In genomic region chr2:212548459-212548815, GRCh38 we compare ENCODE assay signal across 8 cellular contexts. TPM values are rescaled to one million over a fixed set of nuclear protein-coding genes. Genes with fewer than 3 reads are reported as not detected.
DNase-seq lines count a peak whose midpoint lies in the region; ATAC-seq, FAIRE-seq and TF ChIP-seq lines count a peak whose summit lies in the region.
"Had no signal": no experiment of that assay in that cellular context is flagged by ENCODE, and none has a peak within 500 bp of the region (broad histone marks: within the 10 kb centered on the region; RNA-seq: fewer than 3 reads in every experiment).

No MANE protein-coding gene starts in this region.

- CTCF ChIA-PET in Panc1 (lab: Charles Lee), result no interaction called here

- 3 to 27% (median 17%) methylated on average over 1 of the region's 1 CpG for WGBS in small intestine, 3 donors

- TF ChIP-seq POLR2A in H54 (IDR thresholded peaks at IDR 0.05; ENCODE audit: low read depth, low read length), result no peak

- no peaks in the 10 kb centered on the region for H3K4me1 ChIP-seq in Panc1 (ENCODE audit: control insufficient read depth, insufficient read depth, low read length)
- H3K4me1 ChIP-seq in small intestine (ENCODE audit: control insufficient read depth in 2 of 2, insufficient read depth in 1 of 2, low read depth in 1 of 2, low read length in 1 of 2), result no peaks in the 10 kb centered on the region

- no TSS peak for BruUV-seq in Panc1 (replicated peaks; lab: Mats Ljungman, UMichigan)

- no peaks in the 10 kb centered on the region for H3K9me3 ChIP-seq in Panc1 (ENCODE audit: control insufficient read depth, insufficient read depth, low read depth, low read length)
- H3K9me3 ChIP-seq in small intestine (ENCODE audit: control insufficient read depth, low read depth), result no peaks in the 10 kb centered on the region

- H3K36me3 ChIP-seq in Panc1 (ENCODE audit: control insufficient read depth, insufficient read depth, low read length) (no peaks in the 10 kb centered on the region), small intestine (ENCODE audit: control insufficient read depth in 2 of 2, insufficient read depth in 2 of 2, low read length in 2 of 2) (no peaks in the 10 kb centered on the region)

- intact Hi-C loops in Panc1 (cut with micrococcal nuclease; ENCODE audit: unreplicated experiment), result loop anchor here (5.0 to 10.0 kb wide), 2 partner anchors 404 to 801 kb away; no protein-coding TSS in a partner anchor

- ATAC-seq in Panc1, result peak; percentile 71; the same call in 1 of the 2 replicates
- ATAC-seq: naive thymus-derived CD4-positive, alpha-beta T cell had no signal

- FAIRE-seq in H54 (lab: Jason Lieb, UNC), result peak; percentile 45
- FAIRE-seq in small intestine (lab: Jason Lieb, UNC), result no peak

- H3K27me3 ChIP-seq in Panc1 (ENCODE audit: control insufficient read depth, insufficient read depth, low read length) (no peaks in the 10 kb centered on the region), small intestine (ENCODE audit: control insufficient read depth in 2 of 2, insufficient read depth in 2 of 2, low read length in 2 of 2) (no peaks in the 10 kb centered on the region)

- H3K4me3 ChIP-seq in Panc1 (ENCODE audit: low read depth in 2 of 2, low read length in 2 of 2), result no peak overlapping the region
- H3K4me3 ChIP-seq in small intestine (ENCODE audit: low read depth in 1 of 2, low read length in 2 of 2), result no peak overlapping the region

- DNase-seq in H54 (ENCODE audit: insufficient read length, low spot score), result no peak
- DNase-seq in Panc1 (ENCODE audit: low read depth, low spot score), result no peak
- DNase-seq in glomerular endothelial cell (ENCODE audit: extremely low read depth, low read depth, low spot score), result peak; percentile 34
- DNase-seq in small intestine, result peak; percentile 22
- no peak for DNase-seq in SK-N-DZ (ENCODE audit: low spot score)
- no peak for DNase-seq in activated naive CD4-positive, alpha-beta T cell (lab: John Stamatoyannopoulos, UW)
- DNase-seq in DMS79 (lab: John Stamatoyannopoulos, UW), result no peak
- DNase-seq: naive thymus-derived CD4-positive, alpha-beta T cell had no signal

- POLR2A ChIA-PET in Panc1 (lab: Charles Lee), result no interaction called here

- in situ Hi-C loops in Panc1 (cut with HindIII; ENCODE audit: low pct_unique_long_range_greater_than_20kb, low sequenced_read_pairs), result no loop called here

- H3K27ac ChIP-seq in Panc1 (ENCODE audit: low read length), result no peak overlapping the region
- no peak overlapping the region for H3K27ac ChIP-seq in small intestine (ENCODE audit: low read depth in 1 of 2, low read length in 1 of 2)

- TF ChIP-seq CTCF in Panc1 (IDR thresholded peaks at IDR 0.05), result peak; percentile 48; the same call in 1 of the 2 replicates

RNA-seq across cellular contexts. Expression of gene ERBB4, which starts 9.8 kb away (rescaled TPM):
- 0.15 TPM for total RNA-seq in Panc1 (2021; ENCODE audit: unreplicated experiment)
- not detected for polyA plus RNA-seq in Panc1 (2012; ENCODE audit: insufficient read length)
- 0.05 and 0.18 TPM in 2 replicates for total RNA-seq in glomerular endothelial cell
- polyA plus RNA-seq in small intestine, result under 1 TPM in 1 of 3 donors, not detected in 2; 0.04 TPM
- polyA plus RNA-seq in SK-N-DZ (2014; cell fraction: cytosol; rRNA removed), result 0.13 TPM in 1 of 2 replicates, not detected in the other
- 0.01 and 0.02 TPM in 2 replicates for polyA plus RNA-seq in SK-N-DZ (2014; cell fraction: nucleus; rRNA removed)
- total RNA-seq: naive thymus-derived CD4-positive, alpha-beta T cell had no signal
- polyA plus RNA-seq: naive thymus-derived CD4-positive, alpha-beta T cell had no signal

Comparison
In these comparisons a context has a peak if more than half of its experiments do, and no peak if none do; other contexts are left out.
1. DNase-seq: peak in glomerular endothelial cell (single experiment) and small intestine (single experiment); none in H54 (single experiment), Panc1 (single experiment), SK-N-DZ (single experiment), activated naive CD4-positive, alpha-beta T cell (0 of 4) and DMS79 (single experiment).